ENCODE assay signal across 8 cellular contexts in genomic region chr5:52800394-52801213, GRCh38. TPM values are rescaled to one million over a fixed set of nuclear protein-coding genes. Genes with fewer than 3 reads are reported as not detected.
A peak's percentile ranks its signal among the peaks of the same experiment; 100 is the strongest.
DNase-seq lines count a peak whose midpoint lies in the region; ATAC-seq and TF ChIP-seq lines count a peak whose summit lies in the region.

No MANE protein-coding gene starts in this region.

- TF ChIP-seq POLR2A in esophagus muscularis mucosa (IDR thresholded peaks at IDR 0.05; ENCODE audit: low read depth) = no peak

- no peak for DNase-seq in AG09309 (ENCODE audit: low read depth)
- DNase-seq in NT2/D1 (ENCODE audit: low read depth, low spot score) = no peak
- DNase-seq in activated T-helper 1 cell treated with Interleukin-2 at 50 U/mL for 16 hours (ENCODE audit: low read depth) = peak; percentile 30
- no peak for DNase-seq in esophagus muscularis mucosa (ENCODE audit: extremely low spot score)

- no peak for TF ChIP-seq EP300 in esophagus muscularis mucosa (IDR thresholded peaks at IDR 0.05)

- H3K9ac ChIP-seq in NT2/D1 (ENCODE audit: insufficient read length, low read depth) (peak overlapping the region; percentile 54), muscle layer of colon (ENCODE audit: low read length) (peak overlapping the region; percentile 75)

- intact Hi-C loops in esophagus muscularis mucosa (cut with DNase I) = loop anchor here (10.0 kb wide), 1 partner anchor 64 kb away; no protein-coding TSS in a partner anchor

- peaks cover 4% of the 10 kb centered on the region for H3K4me1 ChIP-seq in NT2/D1 (ENCODE audit: insufficient read depth, insufficient read length)
- H3K4me1 ChIP-seq in esophagus muscularis mucosa = peaks cover 70 to 98% (median 96%) of the 10 kb centered on the region in 4 donors
- peaks cover 47% of the 10 kb centered on the region for H3K4me1 ChIP-seq in muscle layer of colon (ENCODE audit: insufficient read depth, low read length)

- H3K36me3 ChIP-seq in NT2/D1 (ENCODE audit: insufficient read depth, insufficient read length, low read length) (peaks cover 29% of the 10 kb centered on the region), esophagus muscularis mucosa (peaks cover 0 to 10% (median 5%) of the 10 kb centered on the region in 4 donors), muscle layer of colon (ENCODE audit: insufficient read depth, low read length) (no peaks in the 10 kb centered on the region)

- H3K27me3 ChIP-seq in NT2/D1 (ENCODE audit: insufficient read depth, insufficient read length) (no peaks in the 10 kb centered on the region), esophagus muscularis mucosa (no peaks in the 10 kb centered on the region), muscle layer of colon (ENCODE audit: control insufficient read depth in 1 of 2, insufficient read depth in 2 of 2, low read length in 2 of 2) (no peaks in the 10 kb centered on the region)

- TF ChIP-seq CTCF in AG09309 (IDR thresholded peaks at IDR 0.05; ENCODE audit: control insufficient read depth, insufficient read depth, low read depth, low read length, missing control alignments) (no peak), esophagus muscularis mucosa (IDR thresholded peaks at IDR 0.05) (no peak)

- no peaks in the 10 kb centered on the region for H3K9me3 Mint-ChIP-seq in stimulated activated naive CD8-positive, alpha-beta T cell treated with anti-CD3 and anti-CD28 coated beads, Interleukin-15, Interleukin-2, amounts not matched to agents 100 ng/mL and 50 ng/mL, for 24 hours

- no peaks in the 10 kb centered on the region for H3K9me3 ChIP-seq in NT2/D1 (ENCODE audit: insufficient read depth, low read length)
- no peaks in the 10 kb centered on the region for H3K9me3 ChIP-seq in esophagus muscularis mucosa
- H3K9me3 ChIP-seq in muscle layer of colon (ENCODE audit: low read length) = no peaks in the 10 kb centered on the region

- no peaks in the 10 kb centered on the region for H3K27me3 Mint-ChIP-seq in stimulated activated naive CD8-positive, alpha-beta T cell treated with anti-CD3 and anti-CD28 coated beads, Interleukin-15, Interleukin-2, amounts not matched to agents 100 ng/mL and 50 ng/mL, for 24 hours

- peak overlapping the region; percentile 95 for H3K27ac Mint-ChIP-seq in stimulated activated naive CD8-positive, alpha-beta T cell treated with anti-CD3 and anti-CD28 coated beads, Interleukin-15, Interleukin-2, amounts not matched to agents 100 ng/mL and 50 ng/mL, for 24 hours

- H3K27ac ChIP-seq in esophagus muscularis mucosa (replicated peaks in 1 of 4) = peak overlapping the region; percentile 91 to 94 (median 93)
- H3K27ac ChIP-seq in muscle layer of colon (ENCODE audit: low read depth, low read length) = peak overlapping the region; percentile 74

- peaks cover 54% of the 10 kb centered on the region for H3K36me3 Mint-ChIP-seq in stimulated activated naive CD8-positive, alpha-beta T cell treated with anti-CD3 and anti-CD28 coated beads, Interleukin-15, Interleukin-2, amounts not matched to agents 100 ng/mL and 50 ng/mL, for 24 hours (ENCODE audit: low read depth)

- peak overlapping the region; percentile 97 for H3K4me3 Mint-ChIP-seq in stimulated activated naive CD8-positive, alpha-beta T cell treated with anti-CD3 and anti-CD28 coated beads, Interleukin-15, Interleukin-2, amounts not matched to agents 100 ng/mL and 50 ng/mL, for 24 hours

- WGBS in esophagus muscularis mucosa = 6% methylated on average over 8 of the region's 31 CpGs

- ATAC-seq in GM18867 (IDR thresholded peaks at IDR 0.05; ENCODE audit: unreplicated experiment) (peak; percentile 49), HG03064 (IDR thresholded peaks at IDR 0.05; ENCODE audit: low read depth, unreplicated experiment) (peak; percentile 44)

- peaks cover 69% of the 10 kb centered on the region for H3K4me1 Mint-ChIP-seq in stimulated activated naive CD8-positive, alpha-beta T cell treated with anti-CD3 and anti-CD28 coated beads, Interleukin-15, Interleukin-2, amounts not matched to agents 100 ng/mL and 50 ng/mL, for 24 hours (ENCODE audit: low read depth)

- H3K4me3 ChIP-seq in AG09309 (ENCODE audit: control insufficient read depth, low read depth, low read length) (peak overlapping the region; percentile 69), NT2/D1 (ENCODE audit: insufficient read length, low read depth) (peak overlapping the region; percentile 70), esophagus muscularis mucosa (peak overlapping the region; percentile 58 to 64 (median 64)), muscle layer of colon (ENCODE audit: low read depth in 1 of 2, low read length in 2 of 2) (peak overlapping the region; percentile 80 to 89)

RNA-seq across cellular contexts. Expression of gene ITGA1, which starts 12.9 kb away (rescaled TPM):
- total RNA-seq in esophagus muscularis mucosa = 100 to 1,000 TPM; 228 to 302 (median 235) TPM

RNA-seq across cellular contexts. Expression of gene PELO, which starts 12.9 kb away (rescaled TPM):
- total RNA-seq in esophagus muscularis mucosa = 10 to 100 TPM; 43.1 to 77.7 (median 69.7) TPM
